23 cellular contexts compared by ENCODE assay signal in the genomic region with DNA sequence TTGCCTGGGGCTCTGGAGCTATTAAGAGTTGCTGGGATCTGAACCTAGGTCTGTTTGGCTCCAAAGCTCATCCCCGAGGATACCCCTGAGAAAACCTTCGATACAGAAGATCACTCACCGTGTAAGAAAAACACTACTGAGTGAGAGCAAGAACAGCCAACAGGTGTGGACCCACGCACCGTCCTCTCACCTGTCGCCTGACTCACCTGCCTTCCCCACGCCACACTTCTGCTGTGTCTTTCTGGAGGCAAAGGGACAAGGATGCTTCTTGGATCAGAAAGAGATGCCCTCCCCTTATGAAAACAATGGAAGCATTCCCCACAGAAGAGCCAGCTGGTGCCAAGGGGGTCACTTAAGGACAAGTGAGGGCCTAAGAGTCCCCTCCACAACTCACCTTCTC. TPM values are rescaled to one million over a fixed set of nuclear protein-coding genes. Genes with fewer than 3 reads are reported as not detected.
"Had no signal": no experiment of that assay in that cellular context is flagged by ENCODE, and none has a peak within 500 bp of the region (broad histone marks: within the 10 kb centered on the region; RNA-seq: fewer than 3 reads in every experiment).

No MANE protein-coding gene starts in this region.

- ATAC-seq: activated CD8-positive, alpha-beta T cell treated with anti-CD3 and anti-CD28 coated beads for 36 hours; activated T-cell treated with anti-CD3 and anti-CD28 coated beads, Interleukin-2, amount 50 U/mL, for 4 hours; activated T-helper 17 cell treated with anti-CD3 and anti-CD28 coated beads, Interleukin-2, amount 50 U/mL, for 72 hours; left lung; right cardiac atrium had no signal

- H3K27ac ChIP-seq: brain microvascular endothelial cell, coronary artery, dorsolateral prefrontal cortex, left lung, spleen, suprapubic skin, tibial artery had no signal

- H3K36me3 ChIP-seq: gastrocnemius medialis, left lung, spleen, suprapubic skin, tibial artery had no signal

- DNase-seq: activated CD4-positive, alpha-beta T cell treated with anti-CD3 and anti-CD28 coated beads, Interleukin-2, amount 10 ng/mL, durations not matched to agents 7 days and 5 days; activated CD4-positive, CD25-positive, alpha-beta regulatory T cell treated with anti-CD3 and anti-CD28 coated beads, Interleukin-2, amount 50 U/mL, for 72 hours; activated CD8-positive, alpha-beta T cell treated with anti-CD3 and anti-CD28 coated beads for 36 hours; activated gamma-delta T cell treated with Interleukin-2 at 50 U/mL for 16 hours; activated naive CD4-positive, alpha-beta T cell treated with anti-CD3 and anti-CD28 coated beads, Interleukin-2, amount 50 U/mL, for 16 hours; activated T-cell treated with anti-CD3 and anti-CD28 coated beads, Interleukin-2, amount 50 U/mL, for 4 hours; amniotic stem cell; brain microvascular endothelial cell; dorsolateral prefrontal cortex; effector memory CD4-positive, alpha-beta T cell; erythroblast; left lung; naive B cell; right cardiac atrium; spleen; stimulated activated naive CD4-positive, alpha-beta T cell; T1000; tibial artery had no signal

- H3K4me3 ChIP-seq: coronary artery, dorsolateral prefrontal cortex, gastrocnemius medialis, left lung, lung, spleen, suprapubic skin, tibial artery had no signal

- H3K9me3 Mint-ChIP-seq: activated CD4-positive, alpha-beta T cell treated with anti-CD3 and anti-CD28 coated beads, Interleukin-2, amount 10 ng/mL, durations not matched to agents 7 days and 5 days; activated CD8-positive, alpha-beta T cell treated with anti-CD3 and anti-CD28 coated beads for 36 hours; activated T-cell treated with anti-CD3 and anti-CD28 coated beads, Interleukin-2, amount 50 U/mL, for 4 hours; activated T-helper 17 cell treated with anti-CD3 and anti-CD28 coated beads, Interleukin-2, amount 50 U/mL, for 72 hours had no signal

- H3K36me3 Mint-ChIP-seq: naive B cell had no signal

- H3K4me3 Mint-ChIP-seq: activated CD4-positive, alpha-beta T cell treated with anti-CD3 and anti-CD28 coated beads, Interleukin-2, amount 10 ng/mL, durations not matched to agents 7 days and 5 days; activated CD8-positive, alpha-beta T cell treated with anti-CD3 and anti-CD28 coated beads for 36 hours; activated T-cell treated with anti-CD3 and anti-CD28 coated beads, Interleukin-2, amount 50 U/mL, for 4 hours; activated T-helper 17 cell treated with anti-CD3 and anti-CD28 coated beads, Interleukin-2, amount 50 U/mL, for 72 hours; naive B cell had no signal

- H3K4me1 Mint-ChIP-seq: activated CD4-positive, alpha-beta T cell treated with anti-CD3 and anti-CD28 coated beads, Interleukin-2, amount 10 ng/mL, durations not matched to agents 7 days and 5 days; activated T-helper 17 cell treated with anti-CD3 and anti-CD28 coated beads, Interleukin-2, amount 50 U/mL, for 72 hours had no signal

- H3K27ac Mint-ChIP-seq: activated CD4-positive, alpha-beta T cell treated with anti-CD3 and anti-CD28 coated beads, Interleukin-2, amount 10 ng/mL, durations not matched to agents 7 days and 5 days; activated CD8-positive, alpha-beta T cell treated with anti-CD3 and anti-CD28 coated beads for 36 hours; activated T-helper 17 cell treated with anti-CD3 and anti-CD28 coated beads, Interleukin-2, amount 50 U/mL, for 72 hours had no signal

- H3K9me3 ChIP-seq: gastrocnemius medialis, left lung, spleen, suprapubic skin, tibial artery had no signal

RNA-seq across cellular contexts. Expression of gene COL13A1, which starts 46.7 kb away (rescaled TPM):
- total RNA-seq: activated CD4-positive, alpha-beta T cell treated with anti-CD3 and anti-CD28 coated beads, Interleukin-2, amount 10 ng/mL, durations not matched to agents 7 days and 5 days; activated CD8-positive, alpha-beta T cell treated with anti-CD3 and anti-CD28 coated beads for 36 hours; activated T-cell treated with anti-CD3 and anti-CD28 coated beads, Interleukin-2, amount 50 U/mL, for 4 hours; activated T-helper 17 cell treated with anti-CD3 and anti-CD28 coated beads, Interleukin-2, amount 50 U/mL, for 72 hours had no signal
